ENCODE assay signal across 19 cellular contexts in genomic region chr15:98257290-98257689, GRCh38.
DNase-seq lines count a peak whose midpoint lies in the region; ATAC-seq and TF ChIP-seq lines count a peak whose summit lies in the region.
"Had no signal": no experiment of that assay in that cellular context is flagged by ENCODE, and none has a peak within 500 bp of the region (broad histone marks: within the 10 kb centered on the region; RNA-seq: fewer than 3 reads in every experiment).

No MANE protein-coding gene starts in this region.

- H3K27me3 Mint-ChIP-seq in endodermal cell (ENCODE audit: insufficient read depth) = peaks cover 40% of the 10 kb centered on the region
- H3K27me3 Mint-ChIP-seq in T-cell = peaks cover 3 to 7% of the 10 kb centered on the region in 2 donors

- POLR2A ChIA-PET in T-cell (lab: Charles Lee) = no interaction called here

- H3K27ac Mint-ChIP-seq in endodermal cell (no peak overlapping the region), T-cell (no peak overlapping the region)
- H3K27ac Mint-ChIP-seq: CD4-positive, alpha-beta T cell had no signal

- ATAC-seq in HG02798 (IDR thresholded peaks at IDR 0.05; ENCODE audit: poor library complexity, unreplicated experiment) (no peak), T-cell (replicated peaks in 1 of 4) (no peak)
- ATAC-seq: A549, GM12878, K562 had no signal

- 29 to 33% methylated on average over 2 of the region's 2 CpGs for WGBS in endodermal cell (ENCODE audit: insufficient coverage in 1 of 2, insufficient read length in 1 of 2), 2 experiments

- no peak overlapping the region for H3K4me3 Mint-ChIP-seq in endodermal cell
- H3K4me3 Mint-ChIP-seq in T-cell = no peak overlapping the region
- H3K4me3 Mint-ChIP-seq: CD4-positive, alpha-beta T cell had no signal

- peaks cover 5% of the 10 kb centered on the region for H3K4me1 Mint-ChIP-seq in endodermal cell
- H3K4me1 Mint-ChIP-seq in T-cell = no peaks in the 10 kb centered on the region

- no peaks in the 10 kb centered on the region for H3K36me3 Mint-ChIP-seq in endodermal cell (ENCODE audit: low read depth)
- H3K36me3 Mint-ChIP-seq in T-cell = no peaks in the 10 kb centered on the region

- H3K4me3 ChIP-seq in NT2/D1 (ENCODE audit: insufficient read length, low read depth) (no peak overlapping the region), endodermal cell (ENCODE audit: low read length) (no peak overlapping the region)
- H3K4me3 ChIP-seq: A549, GM12878, GM23248, K562 had no signal

- CTCF ChIA-PET in T-cell (lab: Charles Lee) = no interaction called here

- H3K4me1 ChIP-seq in NT2/D1 (ENCODE audit: insufficient read depth, insufficient read length) (no peaks in the 10 kb centered on the region), endodermal cell (ENCODE audit: control insufficient read depth, insufficient read depth, low read length) (no peaks in the 10 kb centered on the region)
- H3K4me1 ChIP-seq: A549 had no signal

- H3K9ac ChIP-seq in NT2/D1 (ENCODE audit: insufficient read length, low read depth) = no peak overlapping the region
- H3K9ac ChIP-seq in endodermal cell (ENCODE audit: extremely low read depth, low read length, poor library complexity, severe bottlenecking) = no peak overlapping the region
- H3K9ac ChIP-seq: GM23248 had no signal

- no peak for TF ChIP-seq CTCF in endodermal cell (conservative IDR thresholded peaks at IDR 0.05)

- peaks cover 27% of the 10 kb centered on the region for H3K9me3 ChIP-seq in NT2/D1 (ENCODE audit: insufficient read depth, low read length)
- peaks cover 13% of the 10 kb centered on the region for H3K9me3 ChIP-seq in endodermal cell (ENCODE audit: control insufficient read depth, low read length)

- DNase-seq in ELF-1 (ENCODE audit: low read depth, low spot score) (peak; percentile 60), NT2/D1 (ENCODE audit: low read depth, low spot score) (peak; percentile 40), endodermal cell (no peak), iPS DF 4.7 (ENCODE audit: extremely low read depth, low spot score) (peak; percentile 33), COLO829 (ENCODE audit: low spot score) (no peak), T-cell (no peak), NCI-H1694 treated with DMSO at 0.1 percent for 48 hours (lab: John Stamatoyannopoulos, UW) (no peak)
- DNase-seq: AML-193; CD4-positive, alpha-beta T cell; DMS79 treated with DMSO at 0.1 percent for 48 hours; GM23248; H7; IMR-90 had no signal

- H3K9me3 Mint-ChIP-seq in endodermal cell (peaks cover 23% of the 10 kb centered on the region), T-cell (peaks cover 11 to 20% (median 12%) of the 10 kb centered on the region in 3 donors)

- peak overlapping the region; percentile 3 for H3K27ac ChIP-seq in endodermal cell (ENCODE audit: low read depth, low read length)
- H3K27ac ChIP-seq: 22Rv1, A549, C4-2B, GM23248 had no signal

- no peaks in the 10 kb centered on the region for H3K36me3 ChIP-seq in NT2/D1 (ENCODE audit: insufficient read depth, insufficient read length, low read length)
- H3K36me3 ChIP-seq in endodermal cell (ENCODE audit: control insufficient read depth, insufficient read depth, low read length) = no peaks in the 10 kb centered on the region

- H3K27me3 ChIP-seq in NT2/D1 (ENCODE audit: insufficient read depth, insufficient read length) = no peaks in the 10 kb centered on the region
- peaks cover 40% of the 10 kb centered on the region for H3K27me3 ChIP-seq in endodermal cell (ENCODE audit: control insufficient read depth, insufficient read depth, low read length, poor library complexity, severe bottlenecking)

Comparison
In these comparisons a context has a peak if more than half of its experiments do, and no peak if none do; other contexts are left out.
1. DNase-seq: peak in ELF-1 (single experiment), NT2/D1 (single experiment) and iPS DF 4.7 (single experiment); none in endodermal cell (single experiment), COLO829 (single experiment), T-cell (0 of 34) and NCI-H1694 treated with DMSO at 0.1 percent for 48 hours (single experiment).